1 cellular context compared by ENCODE assay signal in the genomic region with DNA sequence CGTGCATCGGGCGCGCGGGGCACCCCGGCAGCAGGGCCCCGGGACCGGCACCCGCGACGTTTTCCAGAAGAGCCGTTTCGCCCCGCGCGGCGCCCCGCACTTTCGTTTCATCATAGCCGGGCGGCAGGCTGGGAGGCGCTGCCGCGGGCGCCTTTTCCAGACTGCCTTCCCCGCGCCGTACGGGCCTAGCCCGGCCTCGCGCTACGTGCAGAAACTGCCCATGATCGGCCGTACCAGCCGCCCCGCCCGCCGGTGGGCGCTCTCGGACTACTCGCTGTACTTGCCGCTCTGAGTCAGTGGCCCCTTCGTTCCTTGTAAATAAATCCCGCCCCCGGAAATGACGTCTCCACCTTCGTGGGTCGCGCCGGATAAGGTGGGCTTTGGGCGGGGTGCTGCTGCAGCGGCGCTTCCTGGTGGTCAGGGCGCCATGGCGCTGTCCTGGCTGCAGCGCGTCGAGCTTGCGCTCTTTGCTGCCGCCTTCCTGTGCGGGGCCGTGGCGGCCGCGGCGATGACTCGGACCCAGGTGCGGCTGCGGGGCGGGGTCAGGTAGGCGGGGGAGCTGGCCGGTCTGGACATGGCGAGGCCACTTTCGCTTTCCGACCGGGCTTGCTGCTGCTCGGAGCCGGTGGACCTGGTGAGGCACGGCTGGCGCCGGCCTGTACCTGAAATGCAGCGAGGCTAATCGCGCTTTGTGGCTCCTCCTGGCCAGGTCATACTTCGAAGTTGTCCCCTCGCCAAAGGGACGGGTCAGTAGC.
TF ChIP-seq lines count a peak whose summit lies in the region.

A gene with protein sequence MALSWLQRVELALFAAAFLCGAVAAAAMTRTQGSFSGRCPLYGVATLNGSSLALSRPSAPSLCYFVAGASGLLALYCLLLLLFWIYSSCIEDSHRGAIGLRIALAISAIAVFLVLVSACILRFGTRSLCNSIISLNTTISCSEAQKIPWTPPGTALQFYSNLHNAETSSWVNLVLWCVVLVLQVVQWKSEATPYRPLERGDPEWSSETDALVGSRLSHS (plus strand): TSS at position 398 of the 755 bp plus-strand sequence. CDS start 30 bp downstream, at position 428.

TF ChIP-seq in HepG2, 621 proteins besides CTCF, POLR2A, EP300 and RAD21 (continued from another document and continues in another):
- TF ChIP-seq, protein P1, sequence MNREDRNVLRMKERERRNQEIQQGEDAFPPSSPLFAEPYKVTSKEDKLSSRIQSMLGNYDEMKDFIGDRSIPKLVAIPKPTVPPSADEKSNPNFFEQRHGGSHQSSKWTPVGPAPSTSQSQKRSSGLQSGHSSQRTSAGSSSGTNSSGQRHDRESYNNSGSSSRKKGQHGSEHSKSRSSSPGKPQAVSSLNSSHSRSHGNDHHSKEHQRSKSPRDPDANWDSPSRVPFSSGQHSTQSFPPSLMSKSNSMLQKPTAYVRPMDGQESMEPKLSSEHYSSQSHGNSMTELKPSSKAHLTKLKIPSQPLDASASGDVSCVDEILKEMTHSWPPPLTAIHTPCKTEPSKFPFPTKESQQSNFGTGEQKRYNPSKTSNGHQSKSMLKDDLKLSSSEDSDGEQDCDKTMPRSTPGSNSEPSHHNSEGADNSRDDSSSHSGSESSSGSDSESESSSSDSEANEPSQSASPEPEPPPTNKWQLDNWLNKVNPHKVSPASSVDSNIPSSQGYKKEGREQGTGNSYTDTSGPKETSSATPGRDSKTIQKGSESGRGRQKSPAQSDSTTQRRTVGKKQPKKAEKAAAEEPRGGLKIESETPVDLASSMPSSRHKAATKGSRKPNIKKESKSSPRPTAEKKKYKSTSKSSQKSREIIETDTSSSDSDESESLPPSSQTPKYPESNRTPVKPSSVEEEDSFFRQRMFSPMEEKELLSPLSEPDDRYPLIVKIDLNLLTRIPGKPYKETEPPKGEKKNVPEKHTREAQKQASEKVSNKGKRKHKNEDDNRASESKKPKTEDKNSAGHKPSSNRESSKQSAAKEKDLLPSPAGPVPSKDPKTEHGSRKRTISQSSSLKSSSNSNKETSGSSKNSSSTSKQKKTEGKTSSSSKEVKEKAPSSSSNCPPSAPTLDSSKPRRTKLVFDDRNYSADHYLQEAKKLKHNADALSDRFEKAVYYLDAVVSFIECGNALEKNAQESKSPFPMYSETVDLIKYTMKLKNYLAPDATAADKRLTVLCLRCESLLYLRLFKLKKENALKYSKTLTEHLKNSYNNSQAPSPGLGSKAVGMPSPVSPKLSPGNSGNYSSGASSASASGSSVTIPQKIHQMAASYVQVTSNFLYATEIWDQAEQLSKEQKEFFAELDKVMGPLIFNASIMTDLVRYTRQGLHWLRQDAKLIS (CRISPR knock-in tag; IDR thresholded peaks at IDR 0.05): no peak
- TF ChIP-seq, protein P2, sequence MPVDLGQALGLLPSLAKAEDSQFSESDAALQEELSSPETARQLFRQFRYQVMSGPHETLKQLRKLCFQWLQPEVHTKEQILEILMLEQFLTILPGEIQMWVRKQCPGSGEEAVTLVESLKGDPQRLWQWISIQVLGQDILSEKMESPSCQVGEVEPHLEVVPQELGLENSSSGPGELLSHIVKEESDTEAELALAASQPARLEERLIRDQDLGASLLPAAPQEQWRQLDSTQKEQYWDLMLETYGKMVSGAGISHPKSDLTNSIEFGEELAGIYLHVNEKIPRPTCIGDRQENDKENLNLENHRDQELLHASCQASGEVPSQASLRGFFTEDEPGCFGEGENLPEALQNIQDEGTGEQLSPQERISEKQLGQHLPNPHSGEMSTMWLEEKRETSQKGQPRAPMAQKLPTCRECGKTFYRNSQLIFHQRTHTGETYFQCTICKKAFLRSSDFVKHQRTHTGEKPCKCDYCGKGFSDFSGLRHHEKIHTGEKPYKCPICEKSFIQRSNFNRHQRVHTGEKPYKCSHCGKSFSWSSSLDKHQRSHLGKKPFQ (CRISPR knock-in tag; IDR thresholded peaks at IDR 0.05; ENCODE audit: insufficient replicate concordance): no peak
- TF ChIP-seq, protein P3, sequence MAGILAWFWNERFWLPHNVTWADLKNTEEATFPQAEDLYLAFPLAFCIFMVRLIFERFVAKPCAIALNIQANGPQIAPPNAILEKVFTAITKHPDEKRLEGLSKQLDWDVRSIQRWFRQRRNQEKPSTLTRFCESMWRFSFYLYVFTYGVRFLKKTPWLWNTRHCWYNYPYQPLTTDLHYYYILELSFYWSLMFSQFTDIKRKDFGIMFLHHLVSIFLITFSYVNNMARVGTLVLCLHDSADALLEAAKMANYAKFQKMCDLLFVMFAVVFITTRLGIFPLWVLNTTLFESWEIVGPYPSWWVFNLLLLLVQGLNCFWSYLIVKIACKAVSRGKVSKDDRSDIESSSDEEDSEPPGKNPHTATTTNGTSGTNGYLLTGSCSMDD (CRISPR knock-in tag; IDR thresholded peaks at IDR 0.05): no peak
- TF ChIP-seq, protein P4, sequence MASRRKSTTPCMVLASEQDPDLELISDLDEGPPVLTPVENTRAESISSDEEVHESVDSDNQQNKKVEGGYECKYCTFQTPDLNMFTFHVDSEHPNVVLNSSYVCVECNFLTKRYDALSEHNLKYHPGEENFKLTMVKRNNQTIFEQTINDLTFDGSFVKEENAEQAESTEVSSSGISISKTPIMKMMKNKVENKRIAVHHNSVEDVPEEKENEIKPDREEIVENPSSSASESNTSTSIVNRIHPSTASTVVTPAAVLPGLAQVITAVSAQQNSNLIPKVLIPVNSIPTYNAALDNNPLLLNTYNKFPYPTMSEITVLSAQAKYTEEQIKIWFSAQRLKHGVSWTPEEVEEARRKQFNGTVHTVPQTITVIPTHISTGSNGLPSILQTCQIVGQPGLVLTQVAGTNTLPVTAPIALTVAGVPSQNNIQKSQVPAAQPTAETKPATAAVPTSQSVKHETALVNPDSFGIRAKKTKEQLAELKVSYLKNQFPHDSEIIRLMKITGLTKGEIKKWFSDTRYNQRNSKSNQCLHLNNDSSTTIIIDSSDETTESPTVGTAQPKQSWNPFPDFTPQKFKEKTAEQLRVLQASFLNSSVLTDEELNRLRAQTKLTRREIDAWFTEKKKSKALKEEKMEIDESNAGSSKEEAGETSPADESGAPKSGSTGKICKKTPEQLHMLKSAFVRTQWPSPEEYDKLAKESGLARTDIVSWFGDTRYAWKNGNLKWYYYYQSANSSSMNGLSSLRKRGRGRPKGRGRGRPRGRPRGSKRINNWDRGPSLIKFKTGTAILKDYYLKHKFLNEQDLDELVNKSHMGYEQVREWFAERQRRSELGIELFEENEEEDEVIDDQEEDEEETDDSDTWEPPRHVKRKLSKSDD (CRISPR knock-in tag; IDR thresholded peaks at IDR 0.05; ENCODE audit: low read depth): peak; percentile 81
- TF ChIP-seq ZMYM4 (CRISPR knock-in tag; IDR thresholded peaks at IDR 0.05) (peak; percentile 65), ZNF367 (CRISPR knock-in tag; IDR thresholded peaks at IDR 0.05; ENCODE audit: borderline replicate concordance) (peak; percentile 82; the same call in 1 of the 2 replicates), ZNF124 (CRISPR knock-in tag; IDR thresholded peaks at IDR 0.05) (peak; percentile 80; the same call in 1 of the 2 replicates), FOXA1 (IDR thresholded peaks at IDR 0.05) (no peak), FOXA1 (CRISPR knock-in tag; IDR thresholded peaks at IDR 0.05) (peak; percentile 74), ZNF24 (IDR thresholded peaks at IDR 0.05) (no peak), PTBP1 (IDR thresholded peaks at IDR 0.05; ENCODE audit: low read depth, low read length, poor library complexity, severe bottlenecking) (peak; percentile 89), HMG20A (CRISPR knock-in tag; IDR thresholded peaks at IDR 0.05; ENCODE audit: borderline replicate concordance) (peak; percentile 44; the same call in 1 of the 2 replicates), ZBTB3 (CRISPR knock-in tag; IDR thresholded peaks at IDR 0.05; ENCODE audit: borderline replicate concordance, low read depth) (peak; percentile 78; the same call in 1 of the 2 replicates), ZNF782 (CRISPR knock-in tag; IDR thresholded peaks at IDR 0.05; ENCODE audit: borderline replicate concordance) (peak; percentile 83; the same call in 1 of the 2 replicates), HOXA5 (CRISPR knock-in tag; IDR thresholded peaks at IDR 0.05) (peak; percentile 57), ZNF773 (CRISPR knock-in tag; IDR thresholded peaks at IDR 0.05; ENCODE audit: borderline replicate concordance) (no peak), IKZF4 (CRISPR knock-in tag; IDR thresholded peaks at IDR 0.05; ENCODE audit: borderline replicate concordance, low read depth, not compliant biosample characterization) (peak; percentile 86)
- TF ChIP-seq, protein P5, sequence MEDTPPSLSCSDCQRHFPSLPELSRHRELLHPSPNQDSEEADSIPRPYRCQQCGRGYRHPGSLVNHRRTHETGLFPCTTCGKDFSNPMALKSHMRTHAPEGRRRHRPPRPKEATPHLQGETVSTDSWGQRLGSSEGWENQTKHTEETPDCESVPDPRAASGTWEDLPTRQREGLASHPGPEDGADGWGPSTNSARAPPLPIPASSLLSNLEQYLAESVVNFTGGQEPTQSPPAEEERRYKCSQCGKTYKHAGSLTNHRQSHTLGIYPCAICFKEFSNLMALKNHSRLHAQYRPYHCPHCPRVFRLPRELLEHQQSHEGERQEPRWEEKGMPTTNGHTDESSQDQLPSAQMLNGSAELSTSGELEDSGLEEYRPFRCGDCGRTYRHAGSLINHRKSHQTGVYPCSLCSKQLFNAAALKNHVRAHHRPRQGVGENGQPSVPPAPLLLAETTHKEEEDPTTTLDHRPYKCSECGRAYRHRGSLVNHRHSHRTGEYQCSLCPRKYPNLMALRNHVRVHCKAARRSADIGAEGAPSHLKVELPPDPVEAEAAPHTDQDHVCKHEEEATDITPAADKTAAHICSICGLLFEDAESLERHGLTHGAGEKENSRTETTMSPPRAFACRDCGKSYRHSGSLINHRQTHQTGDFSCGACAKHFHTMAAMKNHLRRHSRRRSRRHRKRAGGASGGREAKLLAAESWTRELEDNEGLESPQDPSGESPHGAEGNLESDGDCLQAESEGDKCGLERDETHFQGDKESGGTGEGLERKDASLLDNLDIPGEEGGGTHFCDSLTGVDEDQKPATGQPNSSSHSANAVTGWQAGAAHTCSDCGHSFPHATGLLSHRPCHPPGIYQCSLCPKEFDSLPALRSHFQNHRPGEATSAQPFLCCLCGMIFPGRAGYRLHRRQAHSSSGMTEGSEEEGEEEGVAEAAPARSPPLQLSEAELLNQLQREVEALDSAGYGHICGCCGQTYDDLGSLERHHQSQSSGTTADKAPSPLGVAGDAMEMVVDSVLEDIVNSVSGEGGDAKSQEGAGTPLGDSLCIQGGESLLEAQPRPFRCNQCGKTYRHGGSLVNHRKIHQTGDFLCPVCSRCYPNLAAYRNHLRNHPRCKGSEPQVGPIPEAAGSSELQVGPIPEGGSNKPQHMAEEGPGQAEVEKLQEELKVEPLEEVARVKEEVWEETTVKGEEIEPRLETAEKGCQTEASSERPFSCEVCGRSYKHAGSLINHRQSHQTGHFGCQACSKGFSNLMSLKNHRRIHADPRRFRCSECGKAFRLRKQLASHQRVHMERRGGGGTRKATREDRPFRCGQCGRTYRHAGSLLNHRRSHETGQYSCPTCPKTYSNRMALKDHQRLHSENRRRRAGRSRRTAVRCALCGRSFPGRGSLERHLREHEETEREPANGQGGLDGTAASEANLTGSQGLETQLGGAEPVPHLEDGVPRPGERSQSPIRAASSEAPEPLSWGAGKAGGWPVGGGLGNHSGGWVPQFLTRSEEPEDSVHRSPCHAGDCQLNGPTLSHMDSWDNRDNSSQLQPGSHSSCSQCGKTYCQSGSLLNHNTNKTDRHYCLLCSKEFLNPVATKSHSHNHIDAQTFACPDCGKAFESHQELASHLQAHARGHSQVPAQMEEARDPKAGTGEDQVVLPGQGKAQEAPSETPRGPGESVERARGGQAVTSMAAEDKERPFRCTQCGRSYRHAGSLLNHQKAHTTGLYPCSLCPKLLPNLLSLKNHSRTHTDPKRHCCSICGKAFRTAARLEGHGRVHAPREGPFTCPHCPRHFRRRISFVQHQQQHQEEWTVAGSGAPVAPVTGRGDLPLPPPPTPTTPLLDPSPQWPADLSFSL (CRISPR knock-in tag; IDR thresholded peaks at IDR 0.05): peak; percentile 58; the same call in 1 of the 2 replicates
- TF ChIP-seq, protein P6, sequence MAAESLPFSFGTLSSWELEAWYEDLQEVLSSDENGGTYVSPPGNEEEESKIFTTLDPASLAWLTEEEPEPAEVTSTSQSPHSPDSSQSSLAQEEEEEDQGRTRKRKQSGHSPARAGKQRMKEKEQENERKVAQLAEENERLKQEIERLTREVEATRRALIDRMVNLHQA (CRISPR knock-in tag; IDR thresholded peaks at IDR 0.05): no peak
- TF ChIP-seq, protein P7, sequence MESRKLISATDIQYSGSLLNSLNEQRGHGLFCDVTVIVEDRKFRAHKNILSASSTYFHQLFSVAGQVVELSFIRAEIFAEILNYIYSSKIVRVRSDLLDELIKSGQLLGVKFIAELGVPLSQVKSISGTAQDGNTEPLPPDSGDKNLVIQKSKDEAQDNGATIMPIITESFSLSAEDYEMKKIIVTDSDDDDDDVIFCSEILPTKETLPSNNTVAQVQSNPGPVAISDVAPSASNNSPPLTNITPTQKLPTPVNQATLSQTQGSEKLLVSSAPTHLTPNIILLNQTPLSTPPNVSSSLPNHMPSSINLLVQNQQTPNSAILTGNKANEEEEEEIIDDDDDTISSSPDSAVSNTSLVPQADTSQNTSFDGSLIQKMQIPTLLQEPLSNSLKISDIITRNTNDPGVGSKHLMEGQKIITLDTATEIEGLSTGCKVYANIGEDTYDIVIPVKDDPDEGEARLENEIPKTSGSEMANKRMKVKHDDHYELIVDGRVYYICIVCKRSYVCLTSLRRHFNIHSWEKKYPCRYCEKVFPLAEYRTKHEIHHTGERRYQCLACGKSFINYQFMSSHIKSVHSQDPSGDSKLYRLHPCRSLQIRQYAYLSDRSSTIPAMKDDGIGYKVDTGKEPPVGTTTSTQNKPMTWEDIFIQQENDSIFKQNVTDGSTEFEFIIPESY (CRISPR knock-in tag; IDR thresholded peaks at IDR 0.05): no peak; the same call in 1 of the 2 replicates
- TF ChIP-seq, protein P8, sequence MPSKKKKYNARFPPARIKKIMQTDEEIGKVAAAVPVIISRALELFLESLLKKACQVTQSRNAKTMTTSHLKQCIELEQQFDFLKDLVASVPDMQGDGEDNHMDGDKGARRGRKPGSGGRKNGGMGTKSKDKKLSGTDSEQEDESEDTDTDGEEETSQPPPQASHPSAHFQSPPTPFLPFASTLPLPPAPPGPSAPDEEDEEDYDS (CRISPR knock-in tag; IDR thresholded peaks at IDR 0.05): peak; percentile 84
